10 cellular contexts compared by ENCODE assay signal in genomic region chr10:4847580-4848020, GRCh38. TPM values are rescaled to one million over a fixed set of nuclear protein-coding genes. Genes with fewer than 3 reads are reported as not detected.
A peak's percentile ranks its signal among the peaks of the same experiment; 100 is the strongest.
DNase-seq lines count a peak whose midpoint lies in the region; ATAC-seq and TF ChIP-seq lines count a peak whose summit lies in the region.
"Had no signal": no experiment of that assay in that cellular context is flagged by ENCODE, and none has a peak within 500 bp of the region (broad histone marks: within the 10 kb centered on the region; RNA-seq: fewer than 3 reads in every experiment).

No MANE protein-coding gene starts in this region.

- H3K4me1 Mint-ChIP-seq in dendritic cell treated with granulocyte-macrophage colony-stimulating factor and Interleukin-4, amounts not matched to agents 40 ng/mL and 50 ng/mL, for 4 days (ENCODE audit: low read depth): peaks cover 30% of the 10 kb centered on the region
- peaks cover 18% of the 10 kb centered on the region for H3K4me1 Mint-ChIP-seq in nephron progenitor cell
- peaks cover 6% of the 10 kb centered on the region for H3K4me1 Mint-ChIP-seq in activated naive CD4-positive, alpha-beta T cell treated with anti-CD3 and anti-CD28 coated beads for 36 hours (ENCODE audit: low read depth)

- intact Hi-C loops in dendritic cell treated with granulocyte-macrophage colony-stimulating factor and Interleukin-4, amounts not matched to agents 40 ng/mL and 50 ng/mL, for 4 days (cut with micrococcal nuclease): loop anchor here (2.0 kb wide), 2 partner anchors 31 to 435 kb away; no protein-coding TSS in a partner anchor
- intact Hi-C loops in activated naive CD4-positive, alpha-beta T cell treated with anti-CD3 and anti-CD28 coated beads for 36 hours (cut with micrococcal nuclease): loop anchor here (5.0 kb wide), 1 partner anchor 600 kb away; no protein-coding TSS in a partner anchor

- TF ChIP-seq CTCF in NB4 (IDR thresholded peaks at IDR 0.05; ENCODE audit: low read depth, low read length): no peak
- TF ChIP-seq CTCF in nephron progenitor cell (IDR thresholded peaks at IDR 0.05): no peak

- no peak for ATAC-seq in HG03457 (IDR thresholded peaks at IDR 0.05; ENCODE audit: unreplicated experiment)

- H3K36me3 Mint-ChIP-seq in dendritic cell treated with granulocyte-macrophage colony-stimulating factor and Interleukin-4, amounts not matched to agents 40 ng/mL and 50 ng/mL, for 4 days (ENCODE audit: low read depth): peaks cover 14% of the 10 kb centered on the region
- H3K36me3 Mint-ChIP-seq in nephron progenitor cell (ENCODE audit: low read depth): peaks cover 12% of the 10 kb centered on the region
- H3K36me3 Mint-ChIP-seq in activated naive CD4-positive, alpha-beta T cell treated with anti-CD3 and anti-CD28 coated beads for 36 hours (ENCODE audit: low read depth): peaks cover 4% of the 10 kb centered on the region

- peak; percentile 26 for DNase-seq in COLO829 (ENCODE audit: low spot score)
- peak; percentile 2 for DNase-seq in NB4 (ENCODE audit: low read depth)
- no peak for DNase-seq in nephron progenitor cell
- no peak for DNase-seq in activated naive CD4-positive, alpha-beta T cell treated with anti-CD3 and anti-CD28 coated beads for 36 hours
- no peak for DNase-seq in middle frontal gyrus (ENCODE audit: extremely low spot score, low spot score)
- no peak for DNase-seq in UCSD-AML1 (lab: John Stamatoyannopoulos, UW; ENCODE audit: unreplicated experiment)
- DNase-seq: NCI-H2227 treated with DMSO at 0.1 percent for 48 hours; stimulated activated CD4-positive, alpha-beta T cell treated with anti-CD3 and anti-CD28 coated beads, Interleukin-12 subunit alpha, Interleukin-12 subunit beta, amount 100 ng/mL, for 4 hours had no signal

- no peaks in the 10 kb centered on the region for H3K27me3 Mint-ChIP-seq in dendritic cell treated with granulocyte-macrophage colony-stimulating factor and Interleukin-4, amounts not matched to agents 40 ng/mL and 50 ng/mL, for 4 days
- no peaks in the 10 kb centered on the region for H3K27me3 Mint-ChIP-seq in nephron progenitor cell (ENCODE audit: low read depth, poor library complexity)
- no peaks in the 10 kb centered on the region for H3K27me3 Mint-ChIP-seq in activated naive CD4-positive, alpha-beta T cell treated with anti-CD3 and anti-CD28 coated beads for 36 hours (ENCODE audit: low read depth)

- peak overlapping the region; percentile 7 for H3K27ac Mint-ChIP-seq in dendritic cell treated with granulocyte-macrophage colony-stimulating factor and Interleukin-4, amounts not matched to agents 40 ng/mL and 50 ng/mL, for 4 days
- peak overlapping the region; percentile 72 for H3K27ac Mint-ChIP-seq in nephron progenitor cell
- no peak overlapping the region for H3K27ac Mint-ChIP-seq in activated naive CD4-positive, alpha-beta T cell treated with anti-CD3 and anti-CD28 coated beads for 36 hours

- CTCF ChIA-PET in activated naive CD4-positive, alpha-beta T cell treated with anti-CD3 and anti-CD28 coated beads for 36 hours (lab: Charles Lee): interaction anchor here (0.6 to 5.2 kb wide), 8 partner anchors 10 to 775 kb away, joined by 3 to 50 read pairs (median 6); no protein-coding TSS in a partner anchor

- no peak for TF ChIP-seq POLR2A in NB4 (IDR thresholded peaks at IDR 0.05; ENCODE audit: extremely low read depth, insufficient read length)

- H3K4me3 ChIP-seq in NB4 (ENCODE audit: low read depth, low read length): no peak overlapping the region

- H3K4me3 Mint-ChIP-seq in dendritic cell treated with granulocyte-macrophage colony-stimulating factor and Interleukin-4, amounts not matched to agents 40 ng/mL and 50 ng/mL, for 4 days: no peak overlapping the region
- H3K4me3 Mint-ChIP-seq in nephron progenitor cell: no peak overlapping the region
- no peak overlapping the region for H3K4me3 Mint-ChIP-seq in activated naive CD4-positive, alpha-beta T cell treated with anti-CD3 and anti-CD28 coated beads for 36 hours

- H3K9me3 Mint-ChIP-seq in dendritic cell treated with granulocyte-macrophage colony-stimulating factor and Interleukin-4, amounts not matched to agents 40 ng/mL and 50 ng/mL, for 4 days: no peaks in the 10 kb centered on the region
- peaks cover 10% of the 10 kb centered on the region for H3K9me3 Mint-ChIP-seq in nephron progenitor cell
- no peaks in the 10 kb centered on the region for H3K9me3 Mint-ChIP-seq in activated naive CD4-positive, alpha-beta T cell treated with anti-CD3 and anti-CD28 coated beads for 36 hours

RNA-seq across cellular contexts. Expression of gene AKR1E2, which starts 21.6 kb away (rescaled TPM):
- total RNA-seq in activated naive CD4-positive, alpha-beta T cell treated with anti-CD3 and anti-CD28 coated beads for 36 hours: 1 to 10 TPM; 7.1 to 7.3 TPM

Comparison
In these comparisons a context has a peak if more than half of its experiments do, and no peak if none do; other contexts are left out.
1. DNase-seq: peak in COLO829 (single experiment) and NB4 (single experiment); none in nephron progenitor cell (single experiment), activated naive CD4-positive, alpha-beta T cell treated with anti-CD3 and anti-CD28 coated beads for 36 hours (single experiment), middle frontal gyrus (single experiment) and UCSD-AML1 (single experiment).